21 cellular contexts compared by ENCODE assay signal in the genomic region with DNA sequence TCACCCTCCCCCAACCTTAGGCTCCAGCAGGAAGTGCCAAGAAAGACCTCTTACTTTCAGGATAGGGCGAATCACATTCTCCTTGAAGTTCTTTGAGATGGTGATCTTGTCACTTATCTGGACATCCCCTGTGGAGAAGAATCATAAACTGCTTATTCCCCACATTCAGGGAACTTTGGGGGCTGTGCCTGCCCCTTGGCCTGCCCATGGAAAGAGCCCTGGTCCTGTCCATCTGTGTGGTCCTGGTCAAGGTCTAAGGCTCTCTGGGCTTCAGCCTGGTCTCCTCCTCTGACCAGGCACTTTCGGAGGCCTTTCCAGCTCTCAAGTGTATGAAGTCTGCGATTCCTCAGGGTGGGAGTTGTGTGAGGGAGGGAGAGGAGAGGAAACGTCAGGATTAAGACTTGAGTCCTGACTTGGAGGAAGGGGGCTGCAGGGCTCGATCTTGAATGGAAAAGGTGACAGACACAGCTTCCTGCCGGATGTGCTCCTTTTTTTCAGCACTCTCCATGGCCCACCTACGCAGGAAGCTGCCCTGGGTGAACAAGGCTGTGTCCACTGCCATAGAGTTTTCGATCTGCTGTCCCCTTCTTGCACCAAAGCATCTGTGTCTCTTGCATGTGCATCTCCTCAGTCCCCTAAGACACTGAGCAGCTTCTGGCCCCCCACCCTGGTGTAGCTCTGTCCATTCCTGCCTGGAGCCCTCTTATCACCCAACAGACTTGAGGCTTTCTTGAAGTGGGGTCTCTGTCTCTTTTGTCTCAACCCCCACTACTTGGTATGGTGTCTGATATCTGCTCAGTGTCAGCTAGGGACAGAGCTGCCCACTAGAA. TPM values are rescaled to one million over a fixed set of nuclear protein-coding genes. Genes with fewer than 3 reads are reported as not detected.
DNase-seq lines count a peak whose midpoint lies in the region; ATAC-seq, FAIRE-seq and TF ChIP-seq lines count a peak whose summit lies in the region.
"Had no signal": no experiment of that assay in that cellular context is flagged by ENCODE, and none has a peak within 500 bp of the region (broad histone marks: within the 10 kb centered on the region; RNA-seq: fewer than 3 reads in every experiment).

No MANE protein-coding gene starts in this region.

- H3K27me3 ChIP-seq in Caco-2 (replicated peaks; ENCODE audit: control insufficient read depth, insufficient read depth, low read length) (no peaks in the 10 kb centered on the region), astrocyte (ENCODE audit: insufficient read depth, low read length) (no peaks in the 10 kb centered on the region), mesendoderm (ENCODE audit: insufficient read depth, low read length, poor library complexity) (no peaks in the 10 kb centered on the region)
- H3K27me3 ChIP-seq: BLaER1 treated with 17β-estradiol and CSF1 and Interleukin-3, amounts not matched to agents 10 nM and 100 nM had no signal

- H3K56ac ChIP-seq in mesendoderm (ENCODE audit: low read length): no peak overlapping the region

- H4K8ac ChIP-seq in mesendoderm (ENCODE audit: low read depth, low read length): no peak overlapping the region

- no peaks in the 10 kb centered on the region for H3K9me3 ChIP-seq in Caco-2
- no peaks in the 10 kb centered on the region for H3K9me3 ChIP-seq in astrocyte (ENCODE audit: insufficient read depth, low read depth, low read length)
- H3K9me3 ChIP-seq: BLaER1 treated with 17β-estradiol and CSF1 and Interleukin-3, amounts not matched to agents 10 nM and 100 nM had no signal

- no peaks in the 10 kb centered on the region for H3K79me1 ChIP-seq in mesendoderm (ENCODE audit: low read length)

- TF ChIP-seq CTCF in Caco-2 (IDR thresholded peaks at IDR 0.05; ENCODE audit: insufficient read depth in 1 of 2, low read depth in 1 of 2, low read length in 1 of 2, severe bottlenecking in 1 of 2, unreplicated experiment in 1 of 2): no peak
- TF ChIP-seq CTCF in astrocyte (IDR thresholded peaks at IDR 0.05; ENCODE audit: insufficient read depth, low read depth, low read length): no peak

- no peaks in the 10 kb centered on the region for H3K79me2 ChIP-seq in astrocyte (ENCODE audit: insufficient read depth, low read length)
- H3K79me2 ChIP-seq in mesendoderm (ENCODE audit: control insufficient read depth, insufficient read depth, low read length): no peaks in the 10 kb centered on the region

- peak in 1 of 2 experiments; percentile 29 for DNase-seq in Caco-2
- DNase-seq in astrocyte (ENCODE audit: low read depth): no peak
- DNase-seq in mesendoderm: peak; percentile 63
- DNase-seq in stimulated activated effector memory CD8-positive, alpha-beta T cell treated with anti-CD3 and anti-CD28 coated beads, Interleukin-12 subunit alpha, Interleukin-12 subunit beta, amount 100 ng/mL, for 72 hours (ENCODE audit: low spot score in 2 of 2): no peak
- no peak for DNase-seq in stimulated activated naive CD4-positive, alpha-beta T cell treated with Interleukin-2 at 50 U/mL for 16 hours (lab: John Stamatoyannopoulos, UW)
- DNase-seq: ACHN; Calu3; CD4-positive, CD25-positive, alpha-beta regulatory T cell; DMS153; DMS79 treated with DMSO at 0.1 percent for 48 hours; EL; GOT3; H9 had no signal

- no TSS peak for BruUV-seq in Caco-2 (replicated peaks; lab: Mats Ljungman, UMichigan)

- no peaks in the 10 kb centered on the region for H4K20me1 ChIP-seq in astrocyte (ENCODE audit: insufficient read depth, low read length)

- WGBS in mesendoderm (ENCODE audit: extremely low coverage, insufficient coverage, low lambda C conversion rate): no CpG with 5 or more reads among the region's 8 CpGs

- POLR2A ChIA-PET in Caco-2 (lab: Charles Lee): no interaction called here

- H3K36me3 ChIP-seq in Caco-2 (ENCODE audit: control insufficient read depth, insufficient read depth, low read length) (no peaks in the 10 kb centered on the region), astrocyte (ENCODE audit: insufficient read depth, low read length) (peaks cover 2% of the 10 kb centered on the region), mesendoderm (ENCODE audit: control insufficient read depth, insufficient read depth, low read length) (no peaks in the 10 kb centered on the region)

- H3K9ac ChIP-seq in astrocyte (ENCODE audit: low read length): no peak overlapping the region
- no peak overlapping the region for H3K9ac ChIP-seq in mesendoderm (ENCODE audit: low read length)
- H3K9ac ChIP-seq: BLaER1 treated with 17β-estradiol and CSF1 and Interleukin-3, amounts not matched to agents 10 nM and 100 nM had no signal

- no peak overlapping the region for H2AFZ ChIP-seq in astrocyte (ENCODE audit: low read depth, low read length)

- H3K4me1 ChIP-seq in Caco-2 (no peaks in the 10 kb centered on the region), astrocyte (ENCODE audit: insufficient read depth, low read length) (no peaks in the 10 kb centered on the region), mesendoderm (ENCODE audit: control insufficient read depth, low read depth, low read length) (no peaks in the 10 kb centered on the region)

- H3K27ac ChIP-seq in astrocyte (ENCODE audit: low read depth, low read length) (no peak overlapping the region), mesendoderm (ENCODE audit: low read depth, low read length) (no peak overlapping the region)
- H3K27ac ChIP-seq: BLaER1 treated with 17β-estradiol and CSF1 and Interleukin-3, amounts not matched to agents 10 nM and 100 nM had no signal

- H2BK5ac ChIP-seq in mesendoderm (ENCODE audit: low read length): no peak overlapping the region

- H3K4me3 ChIP-seq in Caco-2 (ENCODE audit: low read depth, low read length): no peak overlapping the region
- no peak overlapping the region for H3K4me3 ChIP-seq in astrocyte (ENCODE audit: insufficient read depth, low read depth, low read length)
- no peak overlapping the region for H3K4me3 ChIP-seq in mesendoderm (ENCODE audit: low read length)
- H3K4me3 ChIP-seq: BLaER1 treated with 17β-estradiol and CSF1 and Interleukin-3, amounts not matched to agents 10 nM and 100 nM had no signal

- H3K27me3 Mint-ChIP-seq in Caco-2 (ENCODE audit: insufficient read depth, unreplicated experiment): no peaks in the 10 kb centered on the region
- H3K27me3 Mint-ChIP-seq in astrocyte (ENCODE audit: low read depth, unreplicated experiment): no peaks in the 10 kb centered on the region
- H3K27me3 Mint-ChIP-seq: CD4-positive, CD25-positive, alpha-beta regulatory T cell had no signal

- peak overlapping the region; percentile 21 for H3K27ac Mint-ChIP-seq in Caco-2 (ENCODE audit: unreplicated experiment)
- no peak overlapping the region for H3K27ac Mint-ChIP-seq in astrocyte (ENCODE audit: unreplicated experiment)
- peak overlapping the region; percentile 68 for H3K27ac Mint-ChIP-seq in stimulated activated effector memory CD8-positive, alpha-beta T cell treated with anti-CD3 and anti-CD28 coated beads, Interleukin-12 subunit alpha, Interleukin-12 subunit beta, amount 100 ng/mL, for 72 hours

- H2AK5ac ChIP-seq in mesendoderm (ENCODE audit: low read length): no peak overlapping the region

- no peak overlapping the region for H2BK15ac ChIP-seq in mesendoderm (replicated peaks; ENCODE audit: low read depth)

- no peak overlapping the region for H3K23ac ChIP-seq in mesendoderm (ENCODE audit: low read length)

- no peak for ATAC-seq in stimulated activated effector memory CD8-positive, alpha-beta T cell treated with anti-CD3 and anti-CD28 coated beads, Interleukin-12 subunit alpha, Interleukin-12 subunit beta, amount 100 ng/mL, for 72 hours
- ATAC-seq in HG03039 (IDR thresholded peaks at IDR 0.05; ENCODE audit: unreplicated experiment) (no peak), HG03095 (IDR thresholded peaks at IDR 0.05; ENCODE audit: unreplicated experiment) (no peak)
- ATAC-seq: HepG2 had no signal

- H3K4me1 Mint-ChIP-seq in Caco-2 (ENCODE audit: low read depth, unreplicated experiment) (no peaks in the 10 kb centered on the region), astrocyte (ENCODE audit: low read depth, unreplicated experiment) (peaks cover 3% of the 10 kb centered on the region)
- no peaks in the 10 kb centered on the region for H3K4me1 Mint-ChIP-seq in stimulated activated effector memory CD8-positive, alpha-beta T cell treated with anti-CD3 and anti-CD28 coated beads, Interleukin-12 subunit alpha, Interleukin-12 subunit beta, amount 100 ng/mL, for 72 hours

- intact Hi-C loops in Caco-2 (cut with micrococcal nuclease; ENCODE audit: unreplicated experiment): no loop called here

- peaks cover 8% of the 10 kb centered on the region for H3K36me3 Mint-ChIP-seq in Caco-2 (ENCODE audit: insufficient read depth, unreplicated experiment)
- peaks cover 37% of the 10 kb centered on the region for H3K36me3 Mint-ChIP-seq in astrocyte (ENCODE audit: low read depth, unreplicated experiment)
- peaks cover 17% of the 10 kb centered on the region for H3K36me3 Mint-ChIP-seq in stimulated activated effector memory CD8-positive, alpha-beta T cell treated with anti-CD3 and anti-CD28 coated beads, Interleukin-12 subunit alpha, Interleukin-12 subunit beta, amount 100 ng/mL, for 72 hours

- no peaks in the 10 kb centered on the region for H3K9me3 Mint-ChIP-seq in Caco-2 (ENCODE audit: unreplicated experiment)
- H3K9me3 Mint-ChIP-seq in astrocyte (ENCODE audit: unreplicated experiment): no peaks in the 10 kb centered on the region
- no peaks in the 10 kb centered on the region for H3K9me3 Mint-ChIP-seq in stimulated activated effector memory CD8-positive, alpha-beta T cell treated with anti-CD3 and anti-CD28 coated beads, Interleukin-12 subunit alpha, Interleukin-12 subunit beta, amount 100 ng/mL, for 72 hours
- H3K9me3 Mint-ChIP-seq: CD4-positive, CD25-positive, alpha-beta regulatory T cell; H9 had no signal

- CTCF ChIA-PET in Caco-2 (lab: Charles Lee): interaction anchor here (3.1 kb wide), 1 partner anchor 136 kb away, joined by 8 read pairs; no protein-coding TSS in a partner anchor

- no peak overlapping the region for H3K4me2 ChIP-seq in astrocyte (ENCODE audit: low read length)
- no peak overlapping the region for H3K4me2 ChIP-seq in mesendoderm (ENCODE audit: low read length)

- no peak overlapping the region for H4K5ac ChIP-seq in mesendoderm (ENCODE audit: low read length)

- FAIRE-seq in astrocyte (lab: Jason Lieb, UNC): no peak
- FAIRE-seq: G401.6, GM12891, HepG2, HTR-8/SVneo had no signal

- H3K4me3 Mint-ChIP-seq in Caco-2 (ENCODE audit: unreplicated experiment): no peak overlapping the region
- peak overlapping the region; percentile 40 for H3K4me3 Mint-ChIP-seq in astrocyte (ENCODE audit: unreplicated experiment)
- no peak overlapping the region for H3K4me3 Mint-ChIP-seq in stimulated activated effector memory CD8-positive, alpha-beta T cell treated with anti-CD3 and anti-CD28 coated beads, Interleukin-12 subunit alpha, Interleukin-12 subunit beta, amount 100 ng/mL, for 72 hours
- H3K4me3 Mint-ChIP-seq: H9 had no signal

- H3K4ac ChIP-seq in mesendoderm (ENCODE audit: low read depth, low read length): no peak overlapping the region

- no peak overlapping the region for H2BK120ac ChIP-seq in mesendoderm (ENCODE audit: low read depth, low read length)

- H3K18ac ChIP-seq in mesendoderm (ENCODE audit: low read length): no peak overlapping the region

RNA-seq across cellular contexts. Expression of a gene that starts 50.8 kb away (rescaled TPM):
- not detected in 2 replicates for total RNA-seq in Caco-2 (2022)
- total RNA-seq in astrocyte: 0.36 TPM in 1 of 2 replicates, not detected in the other
- polyA plus RNA-seq in mesendoderm (2013, experiment 1 of 2): 0.17 TPM
- 0.15 TPM for polyA plus RNA-seq in mesendoderm (2013, experiment 2 of 2)
- total RNA-seq: A172; Calu3; CD4-positive, CD25-positive, alpha-beta regulatory T cell; HepG2 had no signal
- polyA plus RNA-seq: CD4-positive, CD25-positive, alpha-beta regulatory T cell; HepG2 had no signal
